ENCODE assay signal across 1 cellular context in genomic region chr11:65554842-65555395, GRCh38.
TF ChIP-seq lines count a peak whose summit lies in the region.

No MANE protein-coding gene starts in this region.

TF ChIP-seq in HCT116, 20 proteins besides CTCF, POLR2A, EP300 and RAD21 (continued from another document):
- TF ChIP-seq ZBTB33 (IDR thresholded peaks at IDR 0.05; ENCODE audit: extremely low read depth, insufficient replicate concordance, low read length) (no peak), SIN3A (IDR thresholded peaks at IDR 0.05; ENCODE audit: low read depth) (no peak)
TF ChIP-seq in HCT116: peak in this region for 0.
